ENCODE assay signal across 8 cellular contexts in genomic region chr11:125429174-125429707, GRCh38.
DNase-seq lines count a peak whose midpoint lies in the region; ATAC-seq and TF ChIP-seq lines count a peak whose summit lies in the region.

No MANE protein-coding gene starts in this region.

- no peak overlapping the region for H3K4me3 ChIP-seq in ascending aorta

- H3K27me3 ChIP-seq in ascending aorta = no peaks in the 10 kb centered on the region

- intact Hi-C loops in ascending aorta (cut with DNase I) = no loop called here

- peaks cover 2 to 6% of the 10 kb centered on the region in 2 donors for H3K36me3 ChIP-seq in ascending aorta

- DNase-seq in NCI-H1417 (lab: John Stamatoyannopoulos, UW) (peak; percentile 15 to 91 (median 70)), NCI-H1417 treated with DMSO at 0.1 percent for 48 hours (lab: John Stamatoyannopoulos, UW) (no peak), SHP77 treated with DMSO at 0.1 percent for 48 hours (lab: John Stamatoyannopoulos, UW) (peak; percentile 33), ascending aorta (ENCODE audit: low spot score in 2 of 2) (no peak), iPS-NIHi11 (ENCODE audit: low spot score) (peak; percentile 82)
- peak; percentile 25 to 30 for DNase-seq in stimulated activated CD4-positive, alpha-beta T cell treated with anti-CD3 and anti-CD28 coated beads, Interleukin-1b, Interleukin-23, amount 100 ng/mL, for 4 hours (ENCODE audit: low read depth in 2 of 2)

- H3K27ac ChIP-seq in ascending aorta = no peak overlapping the region

- TF ChIP-seq CTCF in ascending aorta (IDR thresholded peaks at IDR 0.05) = peak; percentile 19 to 54 (median 44)

- peak; percentile 66 for ATAC-seq in HG03432 (IDR thresholded peaks at IDR 0.05; ENCODE audit: unreplicated experiment)
- ATAC-seq in GM19395 (IDR thresholded peaks at IDR 0.05; ENCODE audit: unreplicated experiment) = no peak

- H3K9me3 ChIP-seq in ascending aorta = no peaks in the 10 kb centered on the region

- H3K4me1 ChIP-seq in ascending aorta = no peaks in the 10 kb centered on the region

Comparison
In these comparisons a context has a peak if more than half of its experiments do, and no peak if none do; other contexts are left out.
1. DNase-seq: peak in NCI-H1417 (3 of 3), SHP77 treated with DMSO at 0.1 percent for 48 hours (single experiment), iPS-NIHi11 (single experiment) and stimulated activated CD4-positive, alpha-beta T cell treated with anti-CD3 and anti-CD28 coated beads, Interleukin-1b, Interleukin-23, amount 100 ng/mL, for 4 hours (2 of 2); none in NCI-H1417 treated with DMSO at 0.1 percent for 48 hours (single experiment) and ascending aorta (0 of 2).